Comparison of ENCODE assay signal across 35 cellular contexts in genomic region chr3:4690277-4690676, GRCh38.
"Had no signal": no experiment of that assay in that cellular context is flagged by ENCODE, and none has a peak within 500 bp of the region (broad histone marks: within the 10 kb centered on the region; RNA-seq: fewer than 3 reads in every experiment).

No MANE protein-coding gene starts in this region.

- H3K27me3 ChIP-seq: body of pancreas, brain microvascular endothelial cell, breast epithelium had no signal

- H3K4me1 ChIP-seq: breast epithelium had no signal

- H3K27me3 Mint-ChIP-seq: activated B cell treated with CpG ODN at 0.5 μM for 24 hours; activated CD4-positive, alpha-beta memory T cell treated with anti-CD3 and anti-CD28 coated beads for 36 hours; activated CD4-positive, alpha-beta T cell treated with anti-CD3 and anti-CD28 coated beads, Interleukin-2, amount 10 ng/mL, durations not matched to agents 24 days and 14 days; activated CD8-positive, alpha-beta T cell treated with anti-CD3 and anti-CD28 coated beads for 36 hours; activated naive CD8-positive, alpha-beta T cell treated with anti-CD3 and anti-CD28 coated beads for 36 hours; activated T-helper 17 cell treated with anti-CD3 and anti-CD28 coated beads, Interleukin-2, amount 50 U/mL, for 72 hours had no signal

- H3K36me3 ChIP-seq: brain microvascular endothelial cell, breast epithelium had no signal

- H3K27ac ChIP-seq: body of pancreas, brain microvascular endothelial cell, breast epithelium had no signal

- DNase-seq: activated B cell treated with CpG ODN at 0.5 μM for 24 hours; activated CD4-positive, alpha-beta memory T cell treated with anti-CD3 and anti-CD28 coated beads for 36 hours; activated CD4-positive, alpha-beta T cell treated with anti-CD3 and anti-CD28 coated beads for 4 hours; activated CD4-positive, alpha-beta T cell treated with anti-CD3 and anti-CD28 coated beads, Interleukin-2, amount 10 ng/mL, durations not matched to agents 24 days and 14 days; activated CD4-positive, alpha-beta T cell treated with anti-CD3 and anti-CD28 coated beads, Interleukin-2, amount 50 U/mL, for 1 hour; activated CD4-positive, alpha-beta T cell treated with anti-CD3 and anti-CD28 coated beads, Interleukin-2, amount 50 U/mL, for 4 hours; activated CD4-positive, CD25-positive, alpha-beta regulatory T cell treated with anti-CD3 and anti-CD28 coated beads, Interleukin-2, amount 50 U/mL, for 72 hours; activated CD8-positive, alpha-beta memory T cell treated with anti-CD3 and anti-CD28 coated beads, Interleukin-2, amount 50 U/mL, for 4 hours; activated CD8-positive, alpha-beta T cell treated with anti-CD3 and anti-CD28 coated beads for 36 hours; activated effector memory CD4-positive, alpha-beta T cell treated with anti-CD3 and anti-CD28 coated beads, Interleukin-2, amount 50 U/mL, for 16 hours; activated gamma-delta T cell treated with Interleukin-2 at 50 U/mL for 16 hours; activated naive CD4-positive, alpha-beta T cell; activated naive CD4-positive, alpha-beta T cell treated with anti-CD3 and anti-CD28 coated beads for 36 hours; activated naive CD4-positive, alpha-beta T cell treated with anti-CD3 and anti-CD28 coated beads, Interleukin-2, amount 50 U/mL, for 16 hours; activated naive CD8-positive, alpha-beta T cell treated with anti-CD3 and anti-CD28 coated beads for 36 hours; activated T-cell treated with anti-CD3 and anti-CD28 coated beads for 4 hours; activated T-cell treated with anti-CD3 and anti-CD28 coated beads, Interleukin-2, amount 50 U/mL, for 1 hour; activated T-cell treated with anti-CD3 and anti-CD28 coated beads, Interleukin-2, amount 50 U/mL, for 4 hours; activated T-cell treated with anti-CD3 and anti-CD28 coated beads, Interleukin-2, amount 50 U/mL, for 72 hours; amygdala; anterior cingulate cortex; body of pancreas; brain microvascular endothelial cell; central memory CD4-positive, alpha-beta T cell; T-helper 1 cell; T-helper 2 cell; T-helper 9 cell had no signal

- H3K9me3 ChIP-seq: body of pancreas had no signal

- H3K4me3 ChIP-seq: body of pancreas, breast epithelium had no signal

- H3K27ac Mint-ChIP-seq: activated B cell treated with CpG ODN at 0.5 μM for 24 hours; activated CD4-positive, alpha-beta memory T cell treated with anti-CD3 and anti-CD28 coated beads for 36 hours; activated CD4-positive, alpha-beta T cell treated with anti-CD3 and anti-CD28 coated beads, Interleukin-2, amount 10 ng/mL, durations not matched to agents 24 days and 14 days; activated CD8-positive, alpha-beta T cell treated with anti-CD3 and anti-CD28 coated beads for 36 hours; activated naive CD4-positive, alpha-beta T cell treated with anti-CD3 and anti-CD28 coated beads for 36 hours; activated naive CD4-positive, alpha-beta T cell treated with anti-CD3 and anti-CD28 coated beads, Interleukin-2, amount 50 U/mL, for 72 hours; activated naive CD8-positive, alpha-beta T cell treated with anti-CD3 and anti-CD28 coated beads for 36 hours; activated T-cell treated with anti-CD3 and anti-CD28 coated beads, Interleukin-2, amount 50 U/mL, for 72 hours; activated T-helper 1 cell treated with anti-CD3 and anti-CD28 coated beads, Interleukin-12 subunit alpha, Interleukin-12 subunit beta, Interleukin-2, Interleukin-4 antibody, amounts not matched to agents 30 ng/mL and 10 ng/mL and 1 ng/mL, durations not matched to agents 14 hours and 24 hours and 36 hours; activated T-helper 17 cell treated with anti-CD3 and anti-CD28 coated beads, Interleukin-2, amount 50 U/mL, for 72 hours; T-helper 1 cell treated with Interleukin-12 subunit alpha and Interleukin-12 subunit beta and Interleukin-4 antibody, amounts not matched to agents 30 μg/mL and 1 μg/mL, for 36 hours; T-helper 2 cell treated with Interferon-gamma antibody and Interleukin-4, amounts not matched to agents 5 μg/mL and 100 μg/mL, for 36 hours had no signal

- H3K4me1 Mint-ChIP-seq: activated naive CD8-positive, alpha-beta T cell treated with anti-CD3 and anti-CD28 coated beads for 36 hours; activated T-helper 17 cell treated with anti-CD3 and anti-CD28 coated beads, Interleukin-2, amount 50 U/mL, for 72 hours had no signal

- H3K4me3 Mint-ChIP-seq: activated B cell treated with CpG ODN at 0.5 μM for 24 hours; activated CD4-positive, alpha-beta memory T cell treated with anti-CD3 and anti-CD28 coated beads for 36 hours; activated CD4-positive, alpha-beta T cell treated with anti-CD3 and anti-CD28 coated beads, Interleukin-2, amount 10 ng/mL, durations not matched to agents 24 days and 14 days; activated CD8-positive, alpha-beta T cell treated with anti-CD3 and anti-CD28 coated beads for 36 hours; activated naive CD4-positive, alpha-beta T cell treated with anti-CD3 and anti-CD28 coated beads for 36 hours; activated naive CD8-positive, alpha-beta T cell treated with anti-CD3 and anti-CD28 coated beads for 36 hours; activated T-cell treated with anti-CD3 and anti-CD28 coated beads, Interleukin-2, amount 50 U/mL, for 4 hours; activated T-cell treated with anti-CD3 and anti-CD28 coated beads, Interleukin-2, amount 50 U/mL, for 72 hours; activated T-helper 1 cell treated with anti-CD3 and anti-CD28 coated beads, Interleukin-12 subunit alpha, Interleukin-12 subunit beta, Interleukin-2, Interleukin-4 antibody, amounts not matched to agents 30 ng/mL and 10 ng/mL and 1 ng/mL, durations not matched to agents 14 hours and 24 hours and 36 hours; activated T-helper 17 cell treated with anti-CD3 and anti-CD28 coated beads, Interleukin-2, amount 50 U/mL, for 72 hours; T-helper 1 cell treated with Interleukin-12 subunit alpha and Interleukin-12 subunit beta and Interleukin-4 antibody, amounts not matched to agents 30 μg/mL and 1 μg/mL, for 36 hours; T-helper 2 cell treated with Interferon-gamma antibody and Interleukin-4, amounts not matched to agents 5 μg/mL and 100 μg/mL, for 36 hours had no signal

- FAIRE-seq: astrocyte, TTC549 had no signal

- H3K9me3 Mint-ChIP-seq: activated CD4-positive, alpha-beta T cell treated with anti-CD3 and anti-CD28 coated beads, Interleukin-2, amount 10 ng/mL, durations not matched to agents 24 days and 14 days; activated CD8-positive, alpha-beta T cell treated with anti-CD3 and anti-CD28 coated beads for 36 hours; activated naive CD4-positive, alpha-beta T cell treated with anti-CD3 and anti-CD28 coated beads, Interleukin-2, amount 50 U/mL, for 72 hours; activated T-cell treated with anti-CD3 and anti-CD28 coated beads, Interleukin-2, amount 50 U/mL, for 72 hours; T-helper 2 cell treated with Interferon-gamma antibody and Interleukin-4, amounts not matched to agents 5 μg/mL and 100 μg/mL, for 36 hours had no signal

- ATAC-seq: activated CD8-positive, alpha-beta T cell treated with anti-CD3 and anti-CD28 coated beads for 36 hours; activated naive CD4-positive, alpha-beta T cell treated with anti-CD3 and anti-CD28 coated beads, Interleukin-2, amount 50 U/mL, for 72 hours; activated T-cell treated with anti-CD3 and anti-CD28 coated beads, Interleukin-2, amount 50 U/mL, for 4 hours; activated T-cell treated with anti-CD3 and anti-CD28 coated beads, Interleukin-2, amount 50 U/mL, for 72 hours; activated T-helper 17 cell treated with anti-CD3 and anti-CD28 coated beads, Interleukin-2, amount 50 U/mL, for 72 hours; body of pancreas had no signal
